23 cellular contexts compared by ENCODE assay signal in genomic region chr22:42280140-42280539, GRCh38. TPM values are rescaled to one million over a fixed set of nuclear protein-coding genes. Genes with fewer than 3 reads are reported as not detected.
DNase-seq lines count a peak whose midpoint lies in the region; ATAC-seq and TF ChIP-seq lines count a peak whose summit lies in the region.
"Had no signal": no experiment of that assay in that cellular context is flagged by ENCODE, and none has a peak within 500 bp of the region (broad histone marks: within the 10 kb centered on the region; RNA-seq: fewer than 3 reads in every experiment).

No MANE protein-coding gene starts in this region.

- H3K9ac ChIP-seq in mesenchymal stem cell (ENCODE audit: low read length): no peak overlapping the region
- H3K9ac ChIP-seq: SK-N-SH had no signal

- no peak overlapping the region for H2AK5ac ChIP-seq in mesenchymal stem cell (ENCODE audit: low read length, severe bottlenecking)

- H3K4ac ChIP-seq in mesenchymal stem cell (ENCODE audit: low read depth in 1 of 2, low read length in 2 of 2): no peak overlapping the region

- 90% methylated on average over 9 of the region's 9 CpGs for WGBS in mesenchymal stem cell

- H3K27ac ChIP-seq in HEK293 (ENCODE audit: extremely low read depth, low read depth, low read length) (no peak overlapping the region), mesenchymal stem cell (ENCODE audit: low read length, poor library complexity, severe bottlenecking) (no peak overlapping the region)
- H3K27ac ChIP-seq: 22Rv1 had no signal

- no peak overlapping the region for H2BK5ac ChIP-seq in mesenchymal stem cell (ENCODE audit: low read depth, low read length, poor library complexity, severe bottlenecking)

- peaks cover 46 to 75% of the 10 kb centered on the region in 2 experiments for H3K27me3 ChIP-seq in mesenchymal stem cell (ENCODE audit: control insufficient read depth in 1 of 2, insufficient read depth in 1 of 2, low read length in 2 of 2)

- H3K79me1 ChIP-seq in mesenchymal stem cell (replicated peaks; ENCODE audit: low read length, poor library complexity, severe bottlenecking): no peaks in the 10 kb centered on the region

- H3K4me1 ChIP-seq in HEK293 (ENCODE audit: control insufficient read depth, insufficient read depth, low read length): no peaks in the 10 kb centered on the region; the same call in 1 of the 2 replicates
- H3K4me1 ChIP-seq in mesenchymal stem cell (ENCODE audit: control insufficient read depth, insufficient read depth, low read depth, low read length): peaks cover 13% of the 10 kb centered on the region

- CTCF ChIA-PET in HEK293 (lab: Yijun Ruan, JAX): interaction anchor here (1.1 kb wide), 1 partner anchor 38 kb away, joined by 4 read pairs; no protein-coding TSS in a partner anchor

- no peak for TF ChIP-seq CTCF in HEK293 (tag by site-specific recombination; IDR thresholded peaks at IDR 0.05)
- no peak for TF ChIP-seq CTCF in omental fat pad (IDR thresholded peaks at IDR 0.05)
- no peak for TF ChIP-seq CTCF in foreskin fibroblast (IDR thresholded peaks at IDR 0.05; ENCODE audit: low read depth, low read length)

- no peaks in the 10 kb centered on the region for H3K9me3 ChIP-seq in HEK293 (ENCODE audit: control insufficient read depth, insufficient read depth, low read depth, low read length)
- no peaks in the 10 kb centered on the region for H3K9me3 ChIP-seq in mesenchymal stem cell (ENCODE audit: control insufficient read depth, low read length)
- H3K9me3 ChIP-seq: HAP-1, SK-N-SH had no signal

- H2AFZ ChIP-seq in mesenchymal stem cell (ENCODE audit: low read depth, low read length): no peak overlapping the region

- H2BK15ac ChIP-seq in mesenchymal stem cell (ENCODE audit: low read depth, poor library complexity, severe bottlenecking): no peak overlapping the region

- H2BK12ac ChIP-seq in mesenchymal stem cell (ENCODE audit: low read length in 2 of 2): no peak overlapping the region

- peak overlapping the region; percentile 19 for H4K91ac ChIP-seq in mesenchymal stem cell (ENCODE audit: low read length)

- POLR2A ChIA-PET in HEK293 (lab: Yijun Ruan, JAX): no interaction called here

- no peak overlapping the region for H3K18ac ChIP-seq in mesenchymal stem cell (ENCODE audit: low read depth in 1 of 2, low read length in 2 of 2)

- no peak overlapping the region for H3K23ac ChIP-seq in mesenchymal stem cell (ENCODE audit: low read length in 2 of 2)

- ATAC-seq in omental fat pad (ENCODE audit: low FRiP score) (no peak), GM18861 (IDR thresholded peaks at IDR 0.05; ENCODE audit: unreplicated experiment) (no peak)
- ATAC-seq: CD8-positive, alpha-beta T cell had no signal

- H3K36me3 ChIP-seq in HEK293 (ENCODE audit: control insufficient read depth in 2 of 2, insufficient read depth in 1 of 2, low read length in 2 of 2): no peaks in the 10 kb centered on the region
- H3K36me3 ChIP-seq in mesenchymal stem cell (ENCODE audit: control insufficient read depth in 1 of 2, insufficient read depth in 2 of 2, low read depth in 1 of 2, low read length in 2 of 2): no peaks in the 10 kb centered on the region
- H3K36me3 ChIP-seq: HAP-1 had no signal

- peak; percentile 56 for DNase-seq in activated effector memory CD4-positive, alpha-beta T cell treated with anti-CD3 and anti-CD28 coated beads, Interleukin-2, amount 50 U/mL, for 16 hours
- DNase-seq in activated effector memory CD4-positive, alpha-beta T cell treated with Interleukin-2 at 50 U/mL for 16 hours: no peak
- DNase-seq in mesenchymal stem cell: no peak
- no peak for DNase-seq in omental fat pad (ENCODE audit: low spot score)
- no peak for DNase-seq in foreskin fibroblast
- DNase-seq in RKO (ENCODE audit: low spot score): no peak
- DNase-seq: ACHN; C1 segment of cervical spinal cord; Calu3; CD8-positive, alpha-beta T cell; DMS153; KG1; NCI-H1105; NCI-H2081; NCI-H2171; NCI-H345; NCI-H524; SIG-M5; SK-N-SH had no signal

- no peak overlapping the region for H3K14ac ChIP-seq in mesenchymal stem cell (ENCODE audit: low read length in 2 of 2)

- no peak overlapping the region for H2BK120ac ChIP-seq in mesenchymal stem cell (ENCODE audit: low read depth, low read length)

- no peak overlapping the region for H3K4me2 ChIP-seq in mesenchymal stem cell (ENCODE audit: low read length, poor library complexity, severe bottlenecking)
- H3K4me2 ChIP-seq: SK-N-SH had no signal

- H3K4me3 ChIP-seq in HEK293 (ENCODE audit: low read depth, low read length) (no peak overlapping the region), mesenchymal stem cell (ENCODE audit: insufficient read depth in 1 of 2, low read depth in 1 of 2, low read length in 2 of 2) (no peak overlapping the region), foreskin fibroblast (ENCODE audit: low read depth in 1 of 2, low read length in 2 of 2) (no peak overlapping the region)
- H3K4me3 ChIP-seq: HAP-1 had no signal

- H4K8ac ChIP-seq in mesenchymal stem cell (ENCODE audit: low read length): no peak overlapping the region

TF ChIP-seq in HEK293, 187 proteins besides CTCF, POLR2A, EP300 and RAD21:
- TF ChIP-seq ZNF24 (tag by site-specific recombination; IDR thresholded peaks at IDR 0.05): no peak
- TF ChIP-seq PRDM4 (tag by site-specific recombination; IDR thresholded peaks at IDR 0.05): peak; percentile 82
- no peak for TF ChIP-seq ZNF514 (tag by site-specific recombination; IDR thresholded peaks at IDR 0.05)
- 0 out of 2 replicates have a peak, but pooled peaks have one; percentile 5 for TF ChIP-seq EGR2 (tag by site-specific recombination; IDR thresholded peaks at IDR 0.05; ENCODE audit: low read depth)
- TF ChIP-seq ZNF157 (tag by site-specific recombination; IDR thresholded peaks at IDR 0.05): no peak
- no peak for TF ChIP-seq ZNF138 (tag by site-specific recombination; IDR thresholded peaks at IDR 0.05; ENCODE audit: borderline replicate concordance)
- TF ChIP-seq ZNF121 (tag by site-specific recombination; IDR thresholded peaks at IDR 0.05): no peak
- no peak for TF ChIP-seq ZNF239 (tag by site-specific recombination; IDR thresholded peaks at IDR 0.05)
- no peak for TF ChIP-seq ZNF544 (tag by site-specific recombination; IDR thresholded peaks at IDR 0.05)

RNA-seq across cellular contexts. Expression of gene TCF20, which starts 9.7 kb away (rescaled TPM):
- 11.3 TPM for polyA plus RNA-seq in mesenchymal stem cell (2013, experiment 1 of 2)
- 11.0 TPM for polyA plus RNA-seq in mesenchymal stem cell (2013, experiment 2 of 2)
- 10 to 100 TPM; 20.8 to 34.8 (median 23.3) TPM for total RNA-seq in omental fat pad
